ENCODE assay signal across 26 cellular contexts in the genomic region with DNA sequence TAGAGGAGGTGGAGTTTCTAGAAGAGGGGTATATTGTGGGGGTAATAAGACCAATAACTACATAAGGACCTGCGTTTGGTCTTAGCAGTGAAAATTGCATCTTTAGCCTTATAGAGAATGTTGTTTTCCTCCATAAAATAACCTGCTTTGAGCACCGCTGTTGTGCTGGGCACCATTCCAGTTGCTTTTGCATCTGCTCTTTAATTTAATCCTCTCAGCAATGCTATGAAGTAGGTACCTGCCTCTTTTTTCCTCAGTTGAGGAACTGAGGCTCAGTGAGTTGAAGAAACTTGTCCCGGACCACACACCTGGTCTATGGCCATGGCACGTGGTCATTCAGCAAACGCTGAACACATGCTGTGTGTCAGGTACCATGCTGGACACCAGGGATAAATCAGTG.
"Had no signal": no experiment of that assay in that cellular context is flagged by ENCODE, and none has a peak within 500 bp of the region (broad histone marks: within the 10 kb centered on the region; RNA-seq: fewer than 3 reads in every experiment).

No MANE protein-coding gene starts in this region.

- H3K27me3 Mint-ChIP-seq: activated CD4-positive, alpha-beta memory T cell treated with anti-CD3 and anti-CD28 coated beads for 36 hours; effector memory CD8-positive, alpha-beta T cell; progenitor cell of endocrine pancreas; stimulated activated memory B cell treated with anti-CD40 and anti-IgM and Interleukin-4, amounts not matched to agents 10 μg/mL and 1 μg/mL and 100 μg/mL, for 72 hours had no signal

- H3K9me3 ChIP-seq: colonic mucosa, gastrocnemius medialis, mucosa of descending colon, transverse colon had no signal

- H3K4me1 ChIP-seq: colonic mucosa, transverse colon had no signal

- H3K4me3 Mint-ChIP-seq: activated CD4-positive, alpha-beta memory T cell treated with anti-CD3 and anti-CD28 coated beads for 36 hours; effector memory CD8-positive, alpha-beta T cell; natural killer cell treated with Interleukin-12 subunit alpha and Interleukin-12 subunit beta and Interleukin-15 and Interleukin-18, amount 100 ng/mL, for 72 hours; stimulated activated memory B cell treated with anti-CD40 and anti-IgM and Interleukin-4, amounts not matched to agents 10 μg/mL and 1 μg/mL and 100 μg/mL, for 72 hours; T-helper 1 cell treated with Interleukin-12 subunit alpha and Interleukin-12 subunit beta and Interleukin-4 antibody, amounts not matched to agents 30 μg/mL and 1 μg/mL, for 36 hours had no signal

- H3K27ac Mint-ChIP-seq: activated CD4-positive, alpha-beta memory T cell treated with anti-CD3 and anti-CD28 coated beads for 36 hours; effector memory CD8-positive, alpha-beta T cell; natural killer cell treated with Interleukin-12 subunit alpha and Interleukin-12 subunit beta and Interleukin-15 and Interleukin-18, amount 100 ng/mL, for 72 hours; progenitor cell of endocrine pancreas; stimulated activated memory B cell treated with anti-CD40 and anti-IgM and Interleukin-4, amounts not matched to agents 10 μg/mL and 1 μg/mL and 100 μg/mL, for 72 hours; T-helper 1 cell treated with Interleukin-12 subunit alpha and Interleukin-12 subunit beta and Interleukin-4 antibody, amounts not matched to agents 30 μg/mL and 1 μg/mL, for 36 hours had no signal

- H3K27me3 ChIP-seq: colonic mucosa, gastrocnemius medialis, hepatocyte, transverse colon had no signal

- H3K27ac ChIP-seq: colonic mucosa, gastrocnemius medialis, hepatocyte, skin epidermis, transverse colon, VCaP had no signal

- H2AFZ ChIP-seq: hepatocyte had no signal

- H3K9me3 Mint-ChIP-seq: activated CD4-positive, alpha-beta memory T cell treated with anti-CD3 and anti-CD28 coated beads for 36 hours; effector memory CD8-positive, alpha-beta T cell; natural killer cell treated with Interleukin-12 subunit alpha and Interleukin-12 subunit beta and Interleukin-15 and Interleukin-18, amount 100 ng/mL, for 72 hours; stimulated activated memory B cell treated with anti-CD40 and anti-IgM and Interleukin-4, amounts not matched to agents 10 μg/mL and 1 μg/mL and 100 μg/mL, for 72 hours; T-helper 1 cell treated with Interleukin-12 subunit alpha and Interleukin-12 subunit beta and Interleukin-4 antibody, amounts not matched to agents 30 μg/mL and 1 μg/mL, for 36 hours had no signal

- H3K4me3 ChIP-seq: colonic mucosa, gastrocnemius medialis, hepatocyte, mucosa of descending colon, skin epidermis, transverse colon had no signal

- DNase-seq: activated CD4-positive, alpha-beta memory T cell treated with anti-CD3 and anti-CD28 coated beads for 36 hours; activated CD4-positive, alpha-beta T cell treated with anti-CD3 and anti-CD28 coated beads for 4 hours; activated CD8-positive, alpha-beta memory T cell treated with anti-CD3 and anti-CD28 coated beads, Interleukin-2, amount 50 U/mL, for 4 hours; activated gamma-delta T cell treated with Interleukin-2 at 50 U/mL for 16 hours; activated naive CD4-positive, alpha-beta T cell treated with anti-CD3 and anti-CD28 coated beads, Interleukin-2, amount 50 U/mL, for 16 hours; activated T-cell treated with anti-CD3 and anti-CD28 coated beads, Interleukin-2, amount 50 U/mL, for 1 hour; colonic mucosa; effector memory CD8-positive, alpha-beta T cell; erythroblast; gastrocnemius medialis; left cardiac atrium; left ventricle myocardium superior; mucosa of descending colon; stimulated activated CD4-positive, alpha-beta T cell treated with anti-CD3 and anti-CD28 coated beads, Interleukin-1b, Interleukin-23, amount 100 ng/mL, for 48 hours; stimulated activated CD4-positive, alpha-beta T cell treated with anti-CD3 and anti-CD28 coated beads, Interleukin-4, amount 100 ng/mL, for 4 hours; stimulated activated CD8-positive, alpha-beta memory T cell treated with anti-CD3 and anti-CD28 coated beads, Interleukin-4, amount 100 ng/mL, for 48 hours; SW 1271; T-helper 9 cell; transverse colon had no signal

- H3K36me3 Mint-ChIP-seq: natural killer cell treated with Interleukin-12 subunit alpha and Interleukin-12 subunit beta and Interleukin-15 and Interleukin-18, amount 100 ng/mL, for 72 hours; stimulated activated memory B cell treated with anti-CD40 and anti-IgM and Interleukin-4, amounts not matched to agents 10 μg/mL and 1 μg/mL and 100 μg/mL, for 72 hours had no signal

- H3K36me3 ChIP-seq: colonic mucosa, gastrocnemius medialis, transverse colon had no signal

- H3K4me2 ChIP-seq: hepatocyte had no signal
